ENCODE assay signal across 8 cellular contexts in genomic region chr6:44257007-44257752, GRCh38. TPM values are rescaled to one million over a fixed set of nuclear protein-coding genes. Genes with fewer than 3 reads are reported as not detected.
DNase-seq lines count a peak whose midpoint lies in the region; ATAC-seq and FAIRE-seq lines count a peak whose summit lies in the region.

A gene with protein sequence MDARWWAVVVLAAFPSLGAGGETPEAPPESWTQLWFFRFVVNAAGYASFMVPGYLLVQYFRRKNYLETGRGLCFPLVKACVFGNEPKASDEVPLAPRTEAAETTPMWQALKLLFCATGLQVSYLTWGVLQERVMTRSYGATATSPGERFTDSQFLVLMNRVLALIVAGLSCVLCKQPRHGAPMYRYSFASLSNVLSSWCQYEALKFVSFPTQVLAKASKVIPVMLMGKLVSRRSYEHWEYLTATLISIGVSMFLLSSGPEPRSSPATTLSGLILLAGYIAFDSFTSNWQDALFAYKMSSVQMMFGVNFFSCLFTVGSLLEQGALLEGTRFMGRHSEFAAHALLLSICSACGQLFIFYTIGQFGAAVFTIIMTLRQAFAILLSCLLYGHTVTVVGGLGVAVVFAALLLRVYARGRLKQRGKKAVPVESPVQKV (minus strand): TSS chr6:44257528. CDS start chr6:44257410, 118 bp downstream.

- H3K9me3 Mint-ChIP-seq in activated naive CD8-positive, alpha-beta T cell (ENCODE audit: low read depth), result no peaks in the 10 kb centered on the region

- no peaks in the 10 kb centered on the region for H3K27me3 ChIP-seq in SJCRH30

- ATAC-seq in GM21447 (IDR thresholded peaks at IDR 0.05; ENCODE audit: unreplicated experiment), result peak; percentile 27

- no peaks in the 10 kb centered on the region for H3K27me3 Mint-ChIP-seq in activated naive CD8-positive, alpha-beta T cell

- peak within 1 kb of the TSS; percentile 97 for H3K4me3 Mint-ChIP-seq in activated naive CD8-positive, alpha-beta T cell

- FAIRE-seq in urothelium cell line (lab: Jason Lieb, UNC), result peak; percentile 79

- peak within 1 kb of the TSS; percentile 84 for H3K4me3 ChIP-seq in SJCRH30

- H3K4me1 Mint-ChIP-seq in activated naive CD8-positive, alpha-beta T cell (ENCODE audit: low read depth), result peaks cover 60% of the 10 kb centered on the region

- peaks cover 5% of the 10 kb centered on the region for H3K36me3 Mint-ChIP-seq in activated naive CD8-positive, alpha-beta T cell

- H3K27ac ChIP-seq in SJCRH30, result peak within 1 kb of the TSS; percentile 79

- H3K27ac Mint-ChIP-seq in activated naive CD8-positive, alpha-beta T cell, result peak within 1 kb of the TSS; percentile 96

- H3K9me3 ChIP-seq in SJCRH30 (replicated peaks), result no peaks in the 10 kb centered on the region

- H3K36me3 ChIP-seq in SJCRH30, result peaks cover 35% of the 10 kb centered on the region

- DNase-seq in DMS79 treated with DMSO at 0.1 percent for 48 hours (lab: John Stamatoyannopoulos, UW), result peak; percentile 68
- DNase-seq in HuH-7.5 (ENCODE audit: low spot score), result peak; percentile 67
- DNase-seq in SJCRH30, result peak; percentile 82 to 84
- DNase-seq in glomerular visceral epithelial cell (ENCODE audit: extremely low spot score), result peak; percentile 81
- peak; percentile 50 to 97 (median 88) for DNase-seq in nucleus accumbens (lab: John Stamatoyannopoulos, UW)
- DNase-seq in urothelium cell line (ENCODE audit: low spot score), result peak; percentile 87

- H3K4me1 ChIP-seq in SJCRH30, result peaks cover 7% of the 10 kb centered on the region

RNA-seq across cellular contexts. Expression of the gene that starts here (rescaled TPM):
- 27.8 and 28.5 TPM in 2 replicates for total RNA-seq in SJCRH30 (2014; rRNA removed; shearing (Covaris generic))

Comparison
In these comparisons a context has a peak if more than half of its experiments do, and no peak if none do; other contexts are left out.
1. Peak in every context shown above with its lines: DNase-seq, ATAC-seq, H3K4me3 ChIP-seq and H3K27ac ChIP-seq.